ENCODE assay signal across 1 cellular context in the genomic region with DNA sequence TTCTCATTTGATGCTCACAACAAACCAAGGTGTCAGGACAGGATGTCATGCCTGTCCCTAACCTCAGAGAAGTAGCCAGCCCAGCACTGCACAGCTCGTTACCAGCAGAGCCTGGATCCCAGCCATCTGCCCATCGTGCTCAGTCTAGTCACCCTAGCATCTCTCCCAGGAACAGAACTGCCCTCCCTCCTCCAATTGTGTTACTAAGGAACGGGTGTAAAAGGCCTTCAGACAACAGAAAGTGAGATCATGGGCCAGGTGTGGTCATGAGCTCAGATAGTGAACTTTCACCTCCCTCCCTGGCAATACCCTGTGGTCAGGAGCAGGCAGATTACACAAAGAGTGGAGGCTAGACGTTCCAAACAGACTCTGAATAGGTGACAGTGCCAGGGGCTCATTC.
TF ChIP-seq lines count a peak whose summit lies in the region.

No MANE protein-coding gene starts in this region.

TF ChIP-seq in HepG2, 621 proteins besides CTCF, POLR2A, EP300 and RAD21 (continued from another document and continues in another):
- TF ChIP-seq, protein P1, sequence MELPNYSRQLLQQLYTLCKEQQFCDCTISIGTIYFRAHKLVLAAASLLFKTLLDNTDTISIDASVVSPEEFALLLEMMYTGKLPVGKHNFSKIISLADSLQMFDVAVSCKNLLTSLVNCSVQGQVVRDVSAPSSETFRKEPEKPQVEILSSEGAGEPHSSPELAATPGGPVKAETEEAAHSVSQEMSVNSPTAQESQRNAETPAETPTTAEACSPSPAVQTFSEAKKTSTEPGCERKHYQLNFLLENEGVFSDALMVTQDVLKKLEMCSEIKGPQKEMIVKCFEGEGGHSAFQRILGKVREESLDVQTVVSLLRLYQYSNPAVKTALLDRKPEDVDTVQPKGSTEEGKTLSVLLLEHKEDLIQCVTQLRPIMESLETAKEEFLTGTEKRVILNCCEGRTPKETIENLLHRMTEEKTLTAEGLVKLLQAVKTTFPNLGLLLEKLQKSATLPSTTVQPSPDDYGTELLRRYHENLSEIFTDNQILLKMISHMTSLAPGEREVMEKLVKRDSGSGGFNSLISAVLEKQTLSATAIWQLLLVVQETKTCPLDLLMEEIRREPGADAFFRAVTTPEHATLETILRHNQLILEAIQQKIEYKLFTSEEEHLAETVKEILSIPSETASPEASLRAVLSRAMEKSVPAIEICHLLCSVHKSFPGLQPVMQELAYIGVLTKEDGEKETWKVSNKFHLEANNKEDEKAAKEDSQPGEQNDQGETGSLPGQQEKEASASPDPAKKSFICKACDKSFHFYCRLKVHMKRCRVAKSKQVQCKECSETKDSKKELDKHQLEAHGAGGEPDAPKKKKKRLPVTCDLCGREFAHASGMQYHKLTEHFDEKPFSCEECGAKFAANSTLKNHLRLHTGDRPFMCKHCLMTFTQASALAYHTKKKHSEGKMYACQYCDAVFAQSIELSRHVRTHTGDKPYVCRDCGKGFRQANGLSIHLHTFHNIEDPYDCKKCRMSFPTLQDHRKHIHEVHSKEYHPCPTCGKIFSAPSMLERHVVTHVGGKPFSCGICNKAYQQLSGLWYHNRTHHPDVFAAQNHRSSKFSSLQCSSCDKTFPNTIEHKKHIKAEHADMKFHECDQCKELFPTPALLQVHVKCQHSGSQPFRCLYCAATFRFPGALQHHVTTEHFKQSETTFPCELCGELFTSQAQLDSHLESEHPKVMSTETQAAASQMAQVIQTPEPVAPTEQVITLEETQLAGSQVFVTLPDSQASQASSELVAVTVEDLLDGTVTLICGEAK (IDR thresholded peaks at IDR 0.05), result no peak
- TF ChIP-seq, protein P1 (CRISPR knock-in tag; IDR thresholded peaks at IDR 0.05), result no peak
- TF ChIP-seq, protein P2, sequence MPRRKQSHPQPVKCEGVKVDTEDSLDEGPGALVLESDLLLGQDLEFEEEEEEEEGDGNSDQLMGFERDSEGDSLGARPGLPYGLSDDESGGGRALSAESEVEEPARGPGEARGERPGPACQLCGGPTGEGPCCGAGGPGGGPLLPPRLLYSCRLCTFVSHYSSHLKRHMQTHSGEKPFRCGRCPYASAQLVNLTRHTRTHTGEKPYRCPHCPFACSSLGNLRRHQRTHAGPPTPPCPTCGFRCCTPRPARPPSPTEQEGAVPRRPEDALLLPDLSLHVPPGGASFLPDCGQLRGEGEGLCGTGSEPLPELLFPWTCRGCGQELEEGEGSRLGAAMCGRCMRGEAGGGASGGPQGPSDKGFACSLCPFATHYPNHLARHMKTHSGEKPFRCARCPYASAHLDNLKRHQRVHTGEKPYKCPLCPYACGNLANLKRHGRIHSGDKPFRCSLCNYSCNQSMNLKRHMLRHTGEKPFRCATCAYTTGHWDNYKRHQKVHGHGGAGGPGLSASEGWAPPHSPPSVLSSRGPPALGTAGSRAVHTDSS (CRISPR knock-in tag; conservative IDR thresholded peaks at IDR 0.05), result no peak
- no peak for TF ChIP-seq ZNF124 (CRISPR knock-in tag; IDR thresholded peaks at IDR 0.05)
- TF ChIP-seq ZNF772 (CRISPR knock-in tag; IDR thresholded peaks at IDR 0.05), result no peak
- no peak for TF ChIP-seq ZNF878 (CRISPR knock-in tag; IDR thresholded peaks at IDR 0.05)
- TF ChIP-seq, protein P3, sequence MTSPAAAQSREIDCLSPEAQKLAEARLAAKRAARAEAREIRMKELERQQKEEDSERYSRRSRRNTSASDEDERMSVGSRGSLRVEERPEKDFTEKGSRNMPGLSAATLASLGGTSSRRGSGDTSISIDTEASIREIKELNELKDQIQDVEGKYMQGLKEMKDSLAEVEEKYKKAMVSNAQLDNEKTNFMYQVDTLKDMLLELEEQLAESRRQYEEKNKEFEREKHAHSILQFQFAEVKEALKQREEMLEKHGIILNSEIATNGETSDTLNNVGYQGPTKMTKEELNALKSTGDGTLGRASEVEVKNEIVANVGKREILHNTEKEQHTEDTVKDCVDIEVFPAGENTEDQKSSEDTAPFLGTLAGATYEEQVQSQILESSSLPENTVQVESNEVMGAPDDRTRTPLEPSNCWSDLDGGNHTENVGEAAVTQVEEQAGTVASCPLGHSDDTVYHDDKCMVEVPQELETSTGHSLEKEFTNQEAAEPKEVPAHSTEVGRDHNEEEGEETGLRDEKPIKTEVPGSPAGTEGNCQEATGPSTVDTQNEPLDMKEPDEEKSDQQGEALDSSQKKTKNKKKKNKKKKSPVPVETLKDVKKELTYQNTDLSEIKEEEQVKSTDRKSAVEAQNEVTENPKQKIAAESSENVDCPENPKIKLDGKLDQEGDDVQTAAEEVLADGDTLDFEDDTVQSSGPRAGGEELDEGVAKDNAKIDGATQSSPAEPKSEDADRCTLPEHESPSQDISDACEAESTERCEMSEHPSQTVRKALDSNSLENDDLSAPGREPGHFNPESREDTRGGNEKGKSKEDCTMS (CRISPR knock-in tag; conservative IDR thresholded peaks at IDR 0.05), result no peak
- TF ChIP-seq ZNF484 (CRISPR knock-in tag; IDR thresholded peaks at IDR 0.05; ENCODE audit: borderline replicate concordance, low read depth), result no peak
- TF ChIP-seq, protein P4, sequence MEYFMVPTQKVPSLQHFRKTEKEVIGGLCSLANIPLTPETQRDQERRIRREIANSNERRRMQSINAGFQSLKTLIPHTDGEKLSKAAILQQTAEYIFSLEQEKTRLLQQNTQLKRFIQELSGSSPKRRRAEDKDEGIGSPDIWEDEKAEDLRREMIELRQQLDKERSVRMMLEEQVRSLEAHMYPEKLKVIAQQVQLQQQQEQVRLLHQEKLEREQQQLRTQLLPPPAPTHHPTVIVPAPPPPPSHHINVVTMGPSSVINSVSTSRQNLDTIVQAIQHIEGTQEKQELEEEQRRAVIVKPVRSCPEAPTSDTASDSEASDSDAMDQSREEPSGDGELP (IDR thresholded peaks at IDR 0.05; ENCODE audit: borderline replicate concordance, low read depth), result no peak
- no peak for TF ChIP-seq ARID2 (CRISPR knock-in tag; IDR thresholded peaks at IDR 0.05; ENCODE audit: borderline replicate concordance)
- TF ChIP-seq ZNF552 (CRISPR knock-in tag; IDR thresholded peaks at IDR 0.05; ENCODE audit: borderline replicate concordance), result no peak
- no peak for TF ChIP-seq FOXP1 (IDR thresholded peaks at IDR 0.05)
- no peak for TF ChIP-seq FOXP1 (CRISPR knock-in tag; IDR thresholded peaks at IDR 0.05)
- TF ChIP-seq, protein P5, sequence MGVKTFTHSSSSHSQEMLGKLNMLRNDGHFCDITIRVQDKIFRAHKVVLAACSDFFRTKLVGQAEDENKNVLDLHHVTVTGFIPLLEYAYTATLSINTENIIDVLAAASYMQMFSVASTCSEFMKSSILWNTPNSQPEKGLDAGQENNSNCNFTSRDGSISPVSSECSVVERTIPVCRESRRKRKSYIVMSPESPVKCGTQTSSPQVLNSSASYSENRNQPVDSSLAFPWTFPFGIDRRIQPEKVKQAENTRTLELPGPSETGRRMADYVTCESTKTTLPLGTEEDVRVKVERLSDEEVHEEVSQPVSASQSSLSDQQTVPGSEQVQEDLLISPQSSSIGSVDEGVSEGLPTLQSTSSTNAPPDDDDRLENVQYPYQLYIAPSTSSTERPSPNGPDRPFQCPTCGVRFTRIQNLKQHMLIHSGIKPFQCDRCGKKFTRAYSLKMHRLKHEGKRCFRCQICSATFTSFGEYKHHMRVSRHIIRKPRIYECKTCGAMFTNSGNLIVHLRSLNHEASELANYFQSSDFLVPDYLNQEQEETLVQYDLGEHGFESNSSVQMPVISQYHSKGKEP (CRISPR knock-in tag; IDR thresholded peaks at IDR 0.05), result no peak
- TF ChIP-seq ZFP36L2 (CRISPR knock-in tag; IDR thresholded peaks at IDR 0.05), result no peak
- TF ChIP-seq SMARCE1 (IDR thresholded peaks at IDR 0.05; ENCODE audit: borderline replicate concordance), result no peak
- TF ChIP-seq ZNF567 (CRISPR knock-in tag; IDR thresholded peaks at IDR 0.05; ENCODE audit: borderline replicate concordance), result no peak
- no peak for TF ChIP-seq MTA1 (CRISPR knock-in tag; IDR thresholded peaks at IDR 0.05; ENCODE audit: borderline replicate concordance)
- TF ChIP-seq, protein P6, sequence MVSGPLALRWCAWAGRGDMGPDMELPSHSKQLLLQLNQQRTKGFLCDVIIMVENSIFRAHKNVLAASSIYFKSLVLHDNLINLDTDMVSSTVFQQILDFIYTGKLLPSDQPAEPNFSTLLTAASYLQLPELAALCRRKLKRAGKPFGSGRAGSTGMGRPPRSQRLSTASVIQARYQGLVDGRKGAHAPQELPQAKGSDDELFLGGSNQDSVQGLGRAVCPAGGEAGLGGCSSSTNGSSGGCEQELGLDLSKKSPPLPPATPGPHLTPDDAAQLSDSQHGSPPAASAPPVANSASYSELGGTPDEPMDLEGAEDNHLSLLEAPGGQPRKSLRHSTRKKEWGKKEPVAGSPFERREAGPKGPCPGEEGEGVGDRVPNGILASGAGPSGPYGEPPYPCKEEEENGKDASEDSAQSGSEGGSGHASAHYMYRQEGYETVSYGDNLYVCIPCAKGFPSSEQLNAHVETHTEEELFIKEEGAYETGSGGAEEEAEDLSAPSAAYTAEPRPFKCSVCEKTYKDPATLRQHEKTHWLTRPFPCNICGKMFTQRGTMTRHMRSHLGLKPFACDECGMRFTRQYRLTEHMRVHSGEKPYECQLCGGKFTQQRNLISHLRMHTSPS (CRISPR knock-in tag; IDR thresholded peaks at IDR 0.05; ENCODE audit: low read depth), result no peak
- no peak for TF ChIP-seq ZNF83 (CRISPR knock-in tag; IDR thresholded peaks at IDR 0.05; ENCODE audit: borderline replicate concordance)
- no peak for TF ChIP-seq ELF4 (CRISPR knock-in tag; IDR thresholded peaks at IDR 0.05; ENCODE audit: borderline replicate concordance)
- no peak for TF ChIP-seq ZNF674 (CRISPR knock-in tag; IDR thresholded peaks at IDR 0.05; ENCODE audit: low read depth)
- no peak for TF ChIP-seq IKZF4 (CRISPR knock-in tag; IDR thresholded peaks at IDR 0.05; ENCODE audit: borderline replicate concordance, low read depth, not compliant biosample characterization)
- TF ChIP-seq SP4 (CRISPR knock-in tag; IDR thresholded peaks at IDR 0.05), result no peak
- TF ChIP-seq SNAPC2 (CRISPR knock-in tag; IDR thresholded peaks at IDR 0.05), result no peak
- TF ChIP-seq NR2F6 (IDR thresholded peaks at IDR 0.05), result no peak
- 0 out of 2 replicates have a peak, but pooled peaks have one; percentile 9 for TF ChIP-seq NR2F6 (CRISPR knock-in tag; IDR thresholded peaks at IDR 0.05)
- TF ChIP-seq, protein P7, sequence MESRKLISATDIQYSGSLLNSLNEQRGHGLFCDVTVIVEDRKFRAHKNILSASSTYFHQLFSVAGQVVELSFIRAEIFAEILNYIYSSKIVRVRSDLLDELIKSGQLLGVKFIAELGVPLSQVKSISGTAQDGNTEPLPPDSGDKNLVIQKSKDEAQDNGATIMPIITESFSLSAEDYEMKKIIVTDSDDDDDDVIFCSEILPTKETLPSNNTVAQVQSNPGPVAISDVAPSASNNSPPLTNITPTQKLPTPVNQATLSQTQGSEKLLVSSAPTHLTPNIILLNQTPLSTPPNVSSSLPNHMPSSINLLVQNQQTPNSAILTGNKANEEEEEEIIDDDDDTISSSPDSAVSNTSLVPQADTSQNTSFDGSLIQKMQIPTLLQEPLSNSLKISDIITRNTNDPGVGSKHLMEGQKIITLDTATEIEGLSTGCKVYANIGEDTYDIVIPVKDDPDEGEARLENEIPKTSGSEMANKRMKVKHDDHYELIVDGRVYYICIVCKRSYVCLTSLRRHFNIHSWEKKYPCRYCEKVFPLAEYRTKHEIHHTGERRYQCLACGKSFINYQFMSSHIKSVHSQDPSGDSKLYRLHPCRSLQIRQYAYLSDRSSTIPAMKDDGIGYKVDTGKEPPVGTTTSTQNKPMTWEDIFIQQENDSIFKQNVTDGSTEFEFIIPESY (CRISPR knock-in tag; IDR thresholded peaks at IDR 0.05), result no peak
- no peak for TF ChIP-seq ZNF331 (CRISPR knock-in tag; IDR thresholded peaks at IDR 0.05)
- TF ChIP-seq, protein P8, sequence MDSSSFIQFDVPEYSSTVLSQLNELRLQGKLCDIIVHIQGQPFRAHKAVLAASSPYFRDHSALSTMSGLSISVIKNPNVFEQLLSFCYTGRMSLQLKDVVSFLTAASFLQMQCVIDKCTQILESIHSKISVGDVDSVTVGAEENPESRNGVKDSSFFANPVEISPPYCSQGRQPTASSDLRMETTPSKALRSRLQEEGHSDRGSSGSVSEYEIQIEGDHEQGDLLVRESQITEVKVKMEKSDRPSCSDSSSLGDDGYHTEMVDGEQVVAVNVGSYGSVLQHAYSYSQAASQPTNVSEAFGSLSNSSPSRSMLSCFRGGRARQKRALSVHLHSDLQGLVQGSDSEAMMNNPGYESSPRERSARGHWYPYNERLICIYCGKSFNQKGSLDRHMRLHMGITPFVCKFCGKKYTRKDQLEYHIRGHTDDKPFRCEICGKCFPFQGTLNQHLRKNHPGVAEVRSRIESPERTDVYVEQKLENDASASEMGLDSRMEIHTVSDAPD (CRISPR knock-in tag; IDR thresholded peaks at IDR 0.05), result no peak
- TF ChIP-seq, protein P9, sequence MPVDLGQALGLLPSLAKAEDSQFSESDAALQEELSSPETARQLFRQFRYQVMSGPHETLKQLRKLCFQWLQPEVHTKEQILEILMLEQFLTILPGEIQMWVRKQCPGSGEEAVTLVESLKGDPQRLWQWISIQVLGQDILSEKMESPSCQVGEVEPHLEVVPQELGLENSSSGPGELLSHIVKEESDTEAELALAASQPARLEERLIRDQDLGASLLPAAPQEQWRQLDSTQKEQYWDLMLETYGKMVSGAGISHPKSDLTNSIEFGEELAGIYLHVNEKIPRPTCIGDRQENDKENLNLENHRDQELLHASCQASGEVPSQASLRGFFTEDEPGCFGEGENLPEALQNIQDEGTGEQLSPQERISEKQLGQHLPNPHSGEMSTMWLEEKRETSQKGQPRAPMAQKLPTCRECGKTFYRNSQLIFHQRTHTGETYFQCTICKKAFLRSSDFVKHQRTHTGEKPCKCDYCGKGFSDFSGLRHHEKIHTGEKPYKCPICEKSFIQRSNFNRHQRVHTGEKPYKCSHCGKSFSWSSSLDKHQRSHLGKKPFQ (CRISPR knock-in tag; IDR thresholded peaks at IDR 0.05; ENCODE audit: insufficient replicate concordance), result no peak
- TF ChIP-seq RNF2 (conservative IDR thresholded peaks at IDR 0.05; ENCODE audit: low read depth), result no peak
- TF ChIP-seq NCOR1 (IDR thresholded peaks at IDR 0.05; ENCODE audit: borderline replicate concordance, low read length), result no peak
- no peak for TF ChIP-seq ZIK1 (CRISPR knock-in tag; IDR thresholded peaks at IDR 0.05; ENCODE audit: borderline replicate concordance, low read depth)
